In the genomic region with DNA sequence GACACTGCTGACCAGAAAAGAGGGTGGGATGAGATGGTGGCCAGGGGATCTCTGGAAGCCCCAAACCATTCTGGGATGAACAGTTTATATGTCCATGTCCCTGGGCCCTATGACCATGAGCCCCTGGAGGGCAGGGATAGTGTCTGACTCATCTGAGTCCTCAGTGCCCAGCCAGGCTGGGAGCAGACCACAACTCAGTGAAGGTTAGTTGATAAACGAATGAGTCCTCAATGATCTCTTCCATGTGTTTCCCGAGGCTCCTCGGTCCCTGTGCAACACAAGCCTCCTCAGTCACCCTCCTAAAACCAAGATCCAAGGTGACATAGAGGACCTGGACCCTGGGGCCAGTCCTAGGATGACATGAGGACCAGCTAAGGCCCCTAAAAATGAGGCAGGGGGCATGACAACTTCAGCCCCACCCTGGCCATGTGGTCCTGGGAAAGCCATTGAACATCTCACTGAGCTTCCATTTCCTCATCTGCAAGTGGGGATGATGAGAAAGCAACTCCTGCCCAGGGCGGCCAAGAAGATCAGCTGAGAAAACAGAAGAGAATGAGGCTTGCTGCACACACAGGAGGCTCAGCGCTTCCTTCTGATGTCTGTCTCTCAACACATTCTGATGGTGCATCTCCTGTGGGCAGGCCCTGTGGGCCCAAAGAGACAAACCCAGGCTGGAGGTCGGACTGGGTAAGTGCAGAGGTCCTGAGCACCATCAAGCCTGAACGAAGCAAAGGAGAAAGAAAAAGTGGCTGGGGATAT, we compare ENCODE assay signal across 20 cellular contexts.
DNase-seq lines count a peak whose midpoint lies in the region; ATAC-seq and TF ChIP-seq lines count a peak whose summit lies in the region.
"Had no signal": no experiment of that assay in that cellular context is flagged by ENCODE, and none has a peak within 500 bp of the region (broad histone marks: within the 10 kb centered on the region; RNA-seq: fewer than 3 reads in every experiment).

No MANE protein-coding gene starts in this region.

- H3K9me3 ChIP-seq in aorta (ENCODE audit: control insufficient read depth, low read length): no peaks in the 10 kb centered on the region
- H3K9me3 ChIP-seq: MG63 had no signal

- no peak overlapping the region for H3K27ac ChIP-seq in aorta (ENCODE audit: low read depth in 1 of 2, low read length in 2 of 2)

- no peaks in the 10 kb centered on the region for H3K36me3 ChIP-seq in aorta (ENCODE audit: control insufficient read depth in 1 of 2, insufficient read depth in 2 of 2, low read length in 1 of 2)
- H3K36me3 ChIP-seq: MG63 had no signal

- ATAC-seq in Right ventricle myocardium superior (ENCODE audit: poor library complexity) (no peak), sciatic nerve (no peak), aorta (ENCODE audit: low FRiP score) (no peak), GM19328 (IDR thresholded peaks at IDR 0.05; ENCODE audit: unreplicated experiment) (no peak)
- ATAC-seq: PC-3 had no signal

- WGBS in aorta, 2 donors: 83 to 86% methylated on average over 7 of the region's 7 CpGs

- H3K4me3 ChIP-seq in fibroblast of mammary gland (ENCODE audit: control insufficient read depth, low read depth, low read length) (no peak overlapping the region), aorta (ENCODE audit: low read length in 2 of 2) (no peak overlapping the region)
- H3K4me3 ChIP-seq: MG63 had no signal

- H3K4me1 ChIP-seq in aorta (ENCODE audit: control insufficient read depth in 1 of 2, insufficient read depth in 2 of 2, low read length in 2 of 2): no peaks in the 10 kb centered on the region

- peak; percentile 63 for DNase-seq in cardiac septum (ENCODE audit: low spot score)
- no peak for DNase-seq in Right ventricle myocardium superior
- peak; percentile 6 for DNase-seq in fibroblast of mammary gland (ENCODE audit: low read depth)
- peak; percentile 33 for DNase-seq in sciatic nerve (ENCODE audit: low spot score)
- peak; percentile 17 to 36 for DNase-seq in aorta
- no peak for DNase-seq in NCI-H748 (lab: John Stamatoyannopoulos, UW; ENCODE audit: unreplicated experiment)
- DNase-seq in ACHN: no peak
- DNase-seq: 8988T; DMS53; GF-D8; KBM-7; MG63; NCI-H2029; NCI-H446; NCI-H524 treated with DMSO at 0.1 percent for 48 hours; NCI-H82; NK-92 treated with Interleukin-12 subunit alpha and Interleukin-12 subunit beta, amount 100 ng/mL, for 24 hours; PC-3; SHP77 treated with DMSO at 0.1 percent for 48 hours had no signal

- intact Hi-C loops in cardiac septum (cut with DNase I): no loop called here
- intact Hi-C loops in Right ventricle myocardium superior (cut with DNase I): no loop called here
- intact Hi-C loops in sciatic nerve (cut with DNase I): no loop called here
- intact Hi-C loops in aorta (cut with DNase I): no loop called here

- no peaks in the 10 kb centered on the region for H3K27me3 ChIP-seq in aorta (ENCODE audit: control insufficient read depth in 1 of 2, insufficient read depth in 2 of 2, low read length in 1 of 2)
- H3K27me3 ChIP-seq: MG63 had no signal

- no peak for TF ChIP-seq CTCF in fibroblast of mammary gland (conservative IDR thresholded peaks at IDR 0.05; ENCODE audit: control insufficient read depth, insufficient read depth, low read depth, low read length)

- in situ Hi-C loops in ACHN (cut with HindIII; ENCODE audit: low pct_ligation_motif_present, low pct_unique_long_range_greater_than_20kb, low sequenced_read_pairs): no loop called here

Comparison
In these comparisons a context has a peak if more than half of its experiments do, and no peak if none do; other contexts are left out.
1. DNase-seq: peak in cardiac septum (single experiment), fibroblast of mammary gland (single experiment), sciatic nerve (single experiment) and aorta (2 of 2); none in Right ventricle myocardium superior (single experiment), NCI-H748 (single experiment) and ACHN (single experiment).